In genomic region chr17:73359987-73360410, GRCh38 we compare ENCODE assay signal across 9 cellular contexts. TPM values are rescaled to one million over a fixed set of nuclear protein-coding genes. Genes with fewer than 3 reads are reported as not detected.
A peak's percentile ranks its signal among the peaks of the same experiment; 100 is the strongest.
DNase-seq lines count a peak whose midpoint lies in the region; ATAC-seq and TF ChIP-seq lines count a peak whose summit lies in the region.
"Had no signal": no experiment of that assay in that cellular context is flagged by ENCODE, and none has a peak within 500 bp of the region (broad histone marks: within the 10 kb centered on the region; RNA-seq: fewer than 3 reads in every experiment).

No MANE protein-coding gene starts in this region.

- H3K36me3 ChIP-seq in Peyer's patch (no peaks in the 10 kb centered on the region), stomach smooth muscle (ENCODE audit: control insufficient read depth in 2 of 2, insufficient read depth in 2 of 2, low read length in 2 of 2) (no peaks in the 10 kb centered on the region)

- DNase-seq in LNCaP clone FGC (ENCODE audit: low read depth), result peak; percentile 88
- peak in 2 of 3 donors; percentile 75 to 82 for DNase-seq in Peyer's patch
- DNase-seq in iPS-NIHi11 (ENCODE audit: low spot score), result peak; percentile 84
- no peak for DNase-seq in GM19240 (ENCODE audit: insufficient read length, low spot score)
- DNase-seq in stimulated activated CD4-positive, alpha-beta T cell treated with anti-CD3 and anti-CD28 coated beads, Interleukin-4, amount 100 ng/mL, for 1 hour, result no peak
- DNase-seq: naive B cell, NCI-H1694 treated with DMSO at 0.1 percent for 48 hours had no signal

- H3K27me3 ChIP-seq in Peyer's patch (no peaks in the 10 kb centered on the region), stomach smooth muscle (ENCODE audit: control insufficient read depth in 1 of 2, insufficient read depth in 2 of 2, low read length in 2 of 2) (no peaks in the 10 kb centered on the region)

- H3K9me3 ChIP-seq in Peyer's patch (no peaks in the 10 kb centered on the region), stomach smooth muscle (ENCODE audit: control insufficient read depth in 2 of 2, low read length in 2 of 2) (no peaks in the 10 kb centered on the region)

- no peak overlapping the region for H3K9ac ChIP-seq in stomach smooth muscle (ENCODE audit: low read length in 2 of 2)

- no peak overlapping the region for H3K4me3 ChIP-seq in LNCaP clone FGC (ENCODE audit: low read depth, low read length)
- no peak overlapping the region for H3K4me3 ChIP-seq in Peyer's patch
- H3K4me3 ChIP-seq in stomach smooth muscle (ENCODE audit: low read length in 2 of 2), result no peak overlapping the region

- TF ChIP-seq CTCF in LNCaP clone FGC (IDR thresholded peaks at IDR 0.05; ENCODE audit: control insufficient read depth, extremely low read depth, insufficient read depth) (peak; percentile 47), Peyer's patch (IDR thresholded peaks at IDR 0.05) (peak in 3 of 6 experiments; percentile 44 to 47 (median 45))

- H3K4me1 ChIP-seq in Peyer's patch (peaks cover 0 to 9% (median 0%) of the 10 kb centered on the region in 4 donors), stomach smooth muscle (ENCODE audit: control insufficient read depth, insufficient read depth, low read length) (peaks cover 52% of the 10 kb centered on the region)

- ATAC-seq in HG02610 (IDR thresholded peaks at IDR 0.05; ENCODE audit: unreplicated experiment), result no peak

- no peak for TF ChIP-seq POLR2A in Peyer's patch (IDR thresholded peaks at IDR 0.05)

- H3K27ac ChIP-seq in Peyer's patch (no peak overlapping the region), stomach smooth muscle (ENCODE audit: low read length) (peak overlapping the region; percentile 37)

RNA-seq across cellular contexts. Expression of gene CDC42EP4, which starts 48.2 kb away (rescaled TPM):
- total RNA-seq in Peyer's patch, result 100 to 1,000 TPM in 2 of 4 donors, 10 to 100 TPM in 2; 33.8 to 127 (median 97.8) TPM

Comparison
In these comparisons a context has a peak if more than half of its experiments do, and no peak if none do; other contexts are left out.
1. DNase-seq: peak in LNCaP clone FGC (single experiment), Peyer's patch (2 of 3) and iPS-NIHi11 (single experiment); none in GM19240 (single experiment) and stimulated activated CD4-positive, alpha-beta T cell treated with anti-CD3 and anti-CD28 coated beads, Interleukin-4, amount 100 ng/mL, for 1 hour (single experiment).